Comparison of ENCODE assay signal across 8 cellular contexts in genomic region chr3:128993461-128994172, GRCh38. TPM values are rescaled to one million over a fixed set of nuclear protein-coding genes. Genes with fewer than 3 reads are reported as not detected.
A peak's percentile ranks its signal among the peaks of the same experiment; 100 is the strongest.
DNase-seq lines count a peak whose midpoint lies in the region; ATAC-seq and TF ChIP-seq lines count a peak whose summit lies in the region.

A gene with protein sequence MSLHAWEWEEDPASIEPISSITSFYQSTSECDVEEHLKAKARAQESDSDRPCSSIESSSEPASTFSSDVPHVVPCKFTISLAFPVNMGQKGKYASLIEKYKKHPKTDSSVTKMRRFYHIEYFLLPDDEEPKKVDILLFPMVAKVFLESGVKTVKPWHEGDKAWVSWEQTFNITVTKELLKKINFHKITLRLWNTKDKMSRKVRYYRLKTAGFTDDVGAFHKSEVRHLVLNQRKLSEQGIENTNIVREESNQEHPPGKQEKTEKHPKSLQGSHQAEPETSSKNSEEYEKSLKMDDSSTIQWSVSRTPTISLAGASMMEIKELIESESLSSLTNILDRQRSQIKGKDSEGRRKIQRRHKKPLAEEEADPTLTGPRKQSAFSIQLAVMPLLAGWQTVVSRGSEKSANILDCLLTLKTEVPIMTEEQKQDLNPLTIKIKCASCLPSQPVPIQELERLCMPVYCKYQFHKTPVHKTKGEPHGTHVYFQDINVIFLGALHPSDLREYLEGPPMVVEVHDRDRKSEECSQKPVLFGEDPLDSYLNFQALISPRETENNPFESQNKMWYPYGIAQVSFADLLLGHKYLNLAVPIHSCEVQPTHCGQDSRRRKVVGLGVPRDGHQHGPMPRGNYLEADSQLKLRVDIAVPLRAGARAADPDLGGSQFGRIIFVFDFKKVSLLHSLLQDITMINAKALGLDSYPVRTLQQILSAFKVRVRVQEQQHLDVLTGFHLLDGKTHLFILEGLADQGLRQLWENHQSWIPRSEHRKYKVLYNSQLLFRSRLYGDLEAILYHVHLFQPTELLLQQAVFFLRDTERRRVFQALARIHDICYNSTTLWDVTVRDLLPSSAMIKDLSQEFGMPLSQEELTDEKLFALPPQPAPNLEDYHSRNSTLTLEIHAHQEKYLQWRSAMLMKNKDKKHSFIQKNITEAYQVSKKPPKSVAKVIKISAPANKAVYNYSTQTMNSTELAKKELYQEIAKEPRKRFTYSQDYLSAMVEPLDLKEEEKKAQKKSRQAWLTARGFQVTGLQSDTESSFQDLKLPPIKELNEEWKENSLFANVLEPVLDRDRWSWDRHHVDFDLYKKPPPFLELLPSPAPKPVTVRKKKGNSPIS (minus strand): TSS chr3:128994076. CDS start chr3:128993304, 772 bp downstream.

- peak within 1 kb of the TSS; percentile 34 for H3K27ac ChIP-seq in caudate nucleus (ENCODE audit: low read depth, low read length)

- DNase-seq in GM10266 (ENCODE audit: extremely low spot score) (peak; percentile 92), NCI-H2107 (lab: John Stamatoyannopoulos, UW) (peak; percentile 77), caudate nucleus (lab: John Stamatoyannopoulos, UW) (peak in 59 of 61 donors; percentile 14 to 94 (median 72)), kidney glomerular epithelial cell (lab: John Stamatoyannopoulos, UW) (peak; percentile 74), H4 (ENCODE audit: low spot score) (no peak)
- DNase-seq in stimulated activated CD4-positive, alpha-beta T cell treated with anti-CD3 and anti-CD28 coated beads, Interleukin-15, amount 100 ng/mL, for 1 hour (ENCODE audit: low read depth in 1 of 2, low spot score in 1 of 2): peak; percentile 84

- TF ChIP-seq CTCF in GM10266 (IDR thresholded peaks at IDR 0.05; ENCODE audit: control insufficient read depth, insufficient read depth, low read depth, missing control alignments): no peak

- peak; percentile 87 for ATAC-seq in HG02870 (IDR thresholded peaks at IDR 0.05; ENCODE audit: unreplicated experiment)
- ATAC-seq in activated CD4-positive, CD25-positive, alpha-beta regulatory T cell treated with anti-CD3 and anti-CD28 coated beads, Interleukin-2, amount 50 U/mL, for 24 hours: peak; percentile 98 to 99

RNA-seq across cellular contexts. Expression of the gene that starts here (rescaled TPM):
- total RNA-seq in H4 (2014; rRNA removed; shearing (Covaris generic)): 0.06 and 0.50 TPM in 2 replicates
